Comparison of ENCODE assay signal across 12 cellular contexts in the genomic region with DNA sequence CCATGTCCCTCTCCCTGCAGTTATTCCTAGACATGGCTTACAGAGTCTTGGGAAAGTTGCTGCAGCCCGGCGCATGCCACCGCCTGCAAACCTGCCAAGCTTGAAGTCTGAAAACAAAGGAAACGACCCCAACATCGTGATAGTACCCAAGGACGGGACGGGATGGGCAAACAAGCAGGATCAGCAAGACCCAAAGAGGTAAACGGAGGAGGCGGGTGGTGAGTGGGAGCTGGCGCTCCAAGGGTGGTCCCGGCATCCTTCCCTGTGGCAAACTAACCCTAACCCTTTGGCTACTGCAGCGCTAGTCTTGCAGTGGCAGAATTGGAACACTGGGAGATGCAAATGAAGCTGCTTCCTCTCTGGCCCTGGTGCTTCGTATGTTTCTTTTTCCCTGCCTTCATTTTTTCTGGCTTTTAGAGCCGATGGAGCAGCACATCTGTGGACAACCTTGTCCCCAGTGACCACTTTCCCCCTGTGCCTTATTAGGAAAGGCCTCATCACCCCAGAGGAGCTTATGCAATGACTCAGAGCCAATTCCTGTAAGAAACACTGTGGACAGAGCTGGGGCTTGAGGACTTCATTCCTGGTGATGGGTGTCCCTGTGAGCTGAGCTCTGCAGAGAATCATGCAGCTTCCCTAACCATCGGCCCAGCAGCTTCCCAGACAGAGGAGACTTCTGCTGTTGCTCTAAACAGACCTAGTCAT. TPM values are rescaled to one million over a fixed set of nuclear protein-coding genes. Genes with fewer than 3 reads are reported as not detected.
DNase-seq lines count a peak whose midpoint lies in the region; ATAC-seq and TF ChIP-seq lines count a peak whose summit lies in the region.
"Had no signal": no experiment of that assay in that cellular context is flagged by ENCODE, and none has a peak within 500 bp of the region (broad histone marks: within the 10 kb centered on the region; RNA-seq: fewer than 3 reads in every experiment).

No MANE protein-coding gene starts in this region.

- H3F3A ChIP-seq in PC-9 (ENCODE audit: insufficient read depth, low read depth), result peaks cover 36% of the 10 kb centered on the region

- no peak overlapping the region for H2AFZ ChIP-seq in PC-9

- peaks cover 81% of the 10 kb centered on the region for H3K79me2 ChIP-seq in PC-9 (ENCODE audit: low read depth)

- no TSS peak for BruUV-seq in PC-9 (replicated peaks; lab: Mats Ljungman, UMichigan)

- ATAC-seq in left cardiac atrium, result peak; percentile 45 to 67

- POLR2A ChIA-PET in PC-9 (lab: Charles Lee; ENCODE audit: unreplicated experiment), result interaction anchor here (0.6 kb wide), 1 partner anchor 198 kb away, joined by 4 read pairs; no protein-coding TSS in a partner anchor

- intact Hi-C loops in activated CD4-positive, alpha-beta T cell treated with anti-CD3 and anti-CD28 coated beads, Interleukin-2, amount 10 ng/mL, durations not matched to agents 24 days and 14 days (cut with micrococcal nuclease), result no loop called here
- intact Hi-C loops in left cardiac atrium (cut with DNase I), result no loop called here
- intact Hi-C loops in spleen (cut with DNase I; ENCODE audit: low total_unique reads), result no loop called here
- intact Hi-C loops in PC-9 (cut with micrococcal nuclease; ENCODE audit: unreplicated experiment), result no loop called here

- CTCF ChIA-PET in PC-9 (lab: Charles Lee), result interaction anchor here (0.6 to 1.2 kb wide), 2 partner anchors 83 to 248 kb away, joined by 3 to 10 read pairs; no protein-coding TSS in a partner anchor

- H3K27ac Mint-ChIP-seq in activated CD4-positive, alpha-beta T cell treated with anti-CD3 and anti-CD28 coated beads, Interleukin-2, amount 10 ng/mL, durations not matched to agents 24 days and 14 days, result peak overlapping the region; percentile 64

- peaks cover 15% of the 10 kb centered on the region for H3K4me1 Mint-ChIP-seq in activated CD4-positive, alpha-beta T cell treated with anti-CD3 and anti-CD28 coated beads, Interleukin-2, amount 10 ng/mL, durations not matched to agents 24 days and 14 days

- no peak overlapping the region for H3K4me2 ChIP-seq in PC-9

- H3K9me3 ChIP-seq in adipocyte (ENCODE audit: control insufficient read depth, low read length) (no peaks in the 10 kb centered on the region), spleen (no peaks in the 10 kb centered on the region), PC-9 (ENCODE audit: insufficient read depth, low read depth) (no peaks in the 10 kb centered on the region)

- no peaks in the 10 kb centered on the region for H3K9me2 ChIP-seq in PC-9 (ENCODE audit: insufficient read depth)

- H3K36me3 ChIP-seq in adipocyte (ENCODE audit: control insufficient read depth, insufficient read depth, low read length, severe bottlenecking) (peaks cover 44% of the 10 kb centered on the region), spleen (peaks cover 3 to 81% (median 58%) of the 10 kb centered on the region in 6 donors), PC-9 (ENCODE audit: low read depth) (peaks cover 23% of the 10 kb centered on the region)

- no peaks in the 10 kb centered on the region for H3K9me3 Mint-ChIP-seq in activated CD4-positive, alpha-beta T cell treated with anti-CD3 and anti-CD28 coated beads, Interleukin-2, amount 10 ng/mL, durations not matched to agents 24 days and 14 days
- H3K9me3 Mint-ChIP-seq: nephron had no signal

- H3K27me3 Mint-ChIP-seq in activated CD4-positive, alpha-beta T cell treated with anti-CD3 and anti-CD28 coated beads, Interleukin-2, amount 10 ng/mL, durations not matched to agents 24 days and 14 days, result no peaks in the 10 kb centered on the region

- peaks cover 52% of the 10 kb centered on the region for H3K36me3 Mint-ChIP-seq in activated CD4-positive, alpha-beta T cell treated with anti-CD3 and anti-CD28 coated beads, Interleukin-2, amount 10 ng/mL, durations not matched to agents 24 days and 14 days (ENCODE audit: low read depth)

- H3K9ac ChIP-seq in adipocyte (ENCODE audit: low read length), result peak overlapping the region; percentile 65

- H3K27ac ChIP-seq in spleen (peak overlapping the region in 2 of 8 donors; percentile 5 to 33), PC-9 (no peak overlapping the region)
- H3K27ac ChIP-seq: HL-60, SK-N-MC had no signal

- H3K27me3 ChIP-seq in adipocyte (replicated peaks; ENCODE audit: control insufficient read depth, insufficient read depth, low read length) (no peaks in the 10 kb centered on the region), spleen (replicated peaks in 1 of 7) (no peaks in the 10 kb centered on the region), PC-9 (ENCODE audit: insufficient read depth, low read depth) (no peaks in the 10 kb centered on the region)

- peaks cover 94% of the 10 kb centered on the region for H4K20me1 ChIP-seq in PC-9 (ENCODE audit: insufficient read depth)

- DNase-seq in activated CD4-positive, alpha-beta T cell treated with anti-CD3 and anti-CD28 coated beads, Interleukin-2, amount 10 ng/mL, durations not matched to agents 24 days and 14 days, result no peak
- DNase-seq in activated CD4-positive, alpha-beta T cell treated with anti-CD3 and anti-CD28 coated beads, Interleukin-2, amount 50 U/mL, for 48 hours, result no peak
- DNase-seq in adipocyte (ENCODE audit: low read depth), result peak; percentile 75
- DNase-seq in left cardiac atrium, result no peak
- DNase-seq in spleen, result peak; percentile 31
- no peak for DNase-seq in PC-9
- DNase-seq in 8988T, result no peak
- DNase-seq in GM19238 (ENCODE audit: insufficient read length, low spot score), result no peak
- DNase-seq: AML-193 had no signal

- peaks cover 24% of the 10 kb centered on the region for H3K4me1 ChIP-seq in adipocyte (ENCODE audit: control insufficient read depth, insufficient read depth, low read length)
- peaks cover 2 to 53% (median 31%) of the 10 kb centered on the region in 6 donors for H3K4me1 ChIP-seq in spleen
- no peaks in the 10 kb centered on the region for H3K4me1 ChIP-seq in PC-9 (replicated peaks; ENCODE audit: insufficient read depth)

- H3K4me3 ChIP-seq in adipocyte (ENCODE audit: low read length), result no peak overlapping the region
- no peak overlapping the region for H3K4me3 ChIP-seq in spleen
- H3K4me3 ChIP-seq in PC-9, result no peak overlapping the region
- H3K4me3 ChIP-seq: SK-N-MC had no signal

- no peak for TF ChIP-seq CTCF in spleen (IDR thresholded peaks at IDR 0.05 in 8 of 11, conservative IDR thresholded peaks at IDR 0.05 in 3 of 11)
- no peak for TF ChIP-seq CTCF in PC-9 (conservative IDR thresholded peaks at IDR 0.05)

- H3K4me3 Mint-ChIP-seq in activated CD4-positive, alpha-beta T cell treated with anti-CD3 and anti-CD28 coated beads, Interleukin-2, amount 10 ng/mL, durations not matched to agents 24 days and 14 days, result no peak overlapping the region
- H3K4me3 Mint-ChIP-seq: nephron had no signal

- 80 to 84% (median 83%) methylated on average over 15 of the region's 15 CpGs for WGBS in spleen, 5 donors

- TF ChIP-seq POLR2A in spleen (IDR thresholded peaks at IDR 0.05), result no peak

RNA-seq across cellular contexts. Expression of gene PRRC2B, which starts 38.9 kb away (rescaled TPM):
- 114 and 128 TPM in 2 replicates for total RNA-seq in activated CD4-positive, alpha-beta T cell treated with anti-CD3 and anti-CD28 coated beads, Interleukin-2, amount 10 ng/mL, durations not matched to agents 24 days and 14 days
- total RNA-seq in left cardiac atrium, result 100 to 1,000 TPM; 136 to 155 TPM
- total RNA-seq in spleen, result 100 to 1,000 TPM; 136 to 235 (median 186) TPM
- polyA plus RNA-seq in spleen, result 10 to 100 TPM; 23.3 to 63.1 (median 31.4) TPM
- total RNA-seq in PC-9 (2021), result 307 and 361 TPM in 2 replicates

Comparison
In these comparisons a context has a peak if more than half of its experiments do, and no peak if none do; other contexts are left out.
1. DNase-seq: peak in adipocyte (single experiment) and spleen (single experiment); none in activated CD4-positive, alpha-beta T cell treated with anti-CD3 and anti-CD28 coated beads, Interleukin-2, amount 10 ng/mL, durations not matched to agents 24 days and 14 days (single experiment), activated CD4-positive, alpha-beta T cell treated with anti-CD3 and anti-CD28 coated beads, Interleukin-2, amount 50 U/mL, for 48 hours (0 of 2), left cardiac atrium (single experiment), PC-9 (0 of 2), 8988T (single experiment) and GM19238 (single experiment).